In the genomic region with DNA sequence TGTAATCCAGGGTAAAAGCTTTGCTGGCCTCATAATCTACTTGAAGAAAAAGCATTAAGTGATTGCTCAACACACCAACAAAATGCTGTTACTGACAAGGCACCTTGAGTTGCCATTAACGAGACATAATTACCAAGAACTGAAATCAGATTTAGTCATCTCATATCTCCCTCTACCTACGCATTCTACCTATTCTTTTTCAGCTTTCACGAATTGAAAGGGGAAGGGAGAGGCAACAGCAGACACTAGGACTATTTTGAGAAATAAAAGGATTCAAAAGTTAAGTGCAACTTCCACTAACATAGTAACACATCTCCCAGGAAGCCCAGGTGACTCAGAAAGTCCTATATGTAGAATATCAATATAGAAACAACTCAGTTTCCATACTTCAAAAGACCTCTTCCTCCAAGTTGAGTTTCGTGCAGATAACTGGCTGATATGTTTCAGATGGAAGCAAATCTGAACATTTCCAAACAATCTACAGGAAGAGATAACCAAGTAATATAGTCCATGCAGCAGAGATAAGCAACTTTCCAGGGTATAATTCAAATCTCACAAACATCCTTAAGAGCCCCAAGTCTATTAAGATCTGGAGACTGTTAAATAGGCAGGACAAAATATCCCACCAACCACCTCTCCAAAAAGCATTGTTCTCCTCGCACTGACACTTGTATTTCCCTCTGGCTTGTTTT, we compare ENCODE assay signal across 9 cellular contexts. TPM values are rescaled to one million over a fixed set of nuclear protein-coding genes. Genes with fewer than 3 reads are reported as not detected.
DNase-seq lines count a peak whose midpoint lies in the region; ATAC-seq and TF ChIP-seq lines count a peak whose summit lies in the region.
"Had no signal": no experiment of that assay in that cellular context is flagged by ENCODE, and none has a peak within 500 bp of the region (broad histone marks: within the 10 kb centered on the region; RNA-seq: fewer than 3 reads in every experiment).

No MANE protein-coding gene starts in this region.

- H3K4me3 Mint-ChIP-seq in Calu3 (ENCODE audit: low read depth, unreplicated experiment), result peak overlapping the region; percentile 93

- TSS peak; percentile 27 for BruUV-seq in Calu3 (replicated peaks; lab: Mats Ljungman, UMichigan)

- H3K36me3 Mint-ChIP-seq in Calu3 (ENCODE audit: insufficient read depth, unreplicated experiment), result peaks cover 46% of the 10 kb centered on the region

- intact Hi-C loops in Calu3 (cut with micrococcal nuclease; ENCODE audit: unreplicated experiment), result no loop called here

- CTCF ChIA-PET in Calu3 (lab: Charles Lee), result no interaction called here

- H3K4me1 ChIP-seq in Peyer's patch (peaks cover 0 to 12% (median 0%) of the 10 kb centered on the region in 4 donors), iPS-18a (ENCODE audit: control insufficient read depth, low read depth, low read length) (peaks cover 9% of the 10 kb centered on the region), right atrium auricular region (peaks cover 0 to 24% of the 10 kb centered on the region in 2 donors)

- no peaks in the 10 kb centered on the region for H3K27me3 ChIP-seq in Peyer's patch
- peaks cover 28% of the 10 kb centered on the region for H3K27me3 ChIP-seq in iPS-18a (ENCODE audit: control insufficient read depth, insufficient read depth, low read length)
- no peaks in the 10 kb centered on the region for H3K27me3 ChIP-seq in right atrium auricular region

- peak overlapping the region; percentile 44 for H3K27ac Mint-ChIP-seq in Calu3 (ENCODE audit: unreplicated experiment)

- no peak for TF ChIP-seq POLR2A in Peyer's patch (IDR thresholded peaks at IDR 0.05)

- TF ChIP-seq CTCF in Calu3 (IDR thresholded peaks at IDR 0.05; ENCODE audit: unreplicated experiment), result no peak
- no peak for TF ChIP-seq CTCF in Peyer's patch (IDR thresholded peaks at IDR 0.05)
- TF ChIP-seq CTCF in right atrium auricular region (IDR thresholded peaks at IDR 0.05), result no peak

- H3K27me3 Mint-ChIP-seq in Calu3 (ENCODE audit: unreplicated experiment), result no peaks in the 10 kb centered on the region

- no peaks in the 10 kb centered on the region for H3K36me3 ChIP-seq in Peyer's patch
- no peaks in the 10 kb centered on the region for H3K36me3 ChIP-seq in iPS-18a (ENCODE audit: control insufficient read depth, low read depth, low read length)
- H3K36me3 ChIP-seq in right atrium auricular region, result no peaks in the 10 kb centered on the region

- no peak for DNase-seq in Calu3
- no peak for DNase-seq in Peyer's patch
- no peak for DNase-seq in occipital lobe (lab: John Stamatoyannopoulos, UW)
- no peak for DNase-seq in DMS114 treated with DMSO at 0.1 percent for 48 hours (lab: John Stamatoyannopoulos, UW; ENCODE audit: unreplicated experiment)
- DNase-seq in right atrium auricular region (ENCODE audit: low spot score), result no peak
- DNase-seq in NCI-H1694 treated with DMSO at 0.1 percent for 48 hours (lab: John Stamatoyannopoulos, UW), result no peak

- H3K9ac ChIP-seq in iPS-18a (ENCODE audit: low read length), result no peak overlapping the region

- no peaks in the 10 kb centered on the region for H3K9me3 Mint-ChIP-seq in Calu3 (ENCODE audit: low read depth, unreplicated experiment)

- no peaks in the 10 kb centered on the region for H3K9me3 ChIP-seq in Peyer's patch
- H3K9me3 ChIP-seq in iPS-18a (ENCODE audit: control insufficient read depth, low read depth, low read length), result no peaks in the 10 kb centered on the region
- no peaks in the 10 kb centered on the region for H3K9me3 ChIP-seq in right atrium auricular region

- H3K4me3 ChIP-seq in Peyer's patch, result peak overlapping the region in 3 of 4 donors; percentile 54 to 90 (median 88)
- H3K4me3 ChIP-seq in iPS-18a (ENCODE audit: low read length), result peak overlapping the region; percentile 38
- H3K4me3 ChIP-seq in right atrium auricular region, result no peak overlapping the region
- H3K4me3 ChIP-seq: K562 had no signal

- peak overlapping the region in 1 of 4 donors; percentile 97 for H3K27ac ChIP-seq in Peyer's patch
- H3K27ac ChIP-seq in iPS-18a (ENCODE audit: low read length), result no peak overlapping the region
- H3K27ac ChIP-seq in right atrium auricular region, result no peak overlapping the region

- ATAC-seq in GM21529 (IDR thresholded peaks at IDR 0.05; ENCODE audit: unreplicated experiment), result peak; percentile 61
- ATAC-seq: K562 had no signal

- H3K4me1 Mint-ChIP-seq in Calu3 (ENCODE audit: low read depth, unreplicated experiment), result peaks cover 48% of the 10 kb centered on the region

RNA-seq across cellular contexts. Expression of a gene that starts 1.9 kb away (rescaled TPM):
- 53.3 and 74.7 TPM in 2 replicates for total RNA-seq in Calu3 (2022)
- total RNA-seq in Peyer's patch, result 100 to 1,000 TPM in 1 of 4 donors, 10 to 100 TPM in 3; 18.5 to 128 (median 60.5) TPM
- 14.0 TPM for total RNA-seq in occipital lobe
- total RNA-seq in right atrium auricular region, result 1 to 10 TPM; 4.2 to 8.2 TPM

RNA-seq across cellular contexts. Expression of a gene that starts 2.4 kb away (rescaled TPM):
- 7.5 and 11.8 TPM in 2 replicates for total RNA-seq in Calu3 (2022)
- 10 to 100 TPM in 1 of 4 donors, under 1 TPM in 1, not detected in 2; 0.80 to 10.7 TPM for total RNA-seq in Peyer's patch
- 2.8 TPM for total RNA-seq in occipital lobe
- total RNA-seq in right atrium auricular region, result under 1 TPM in 1 of 2 donors, not detected in 1; 0.28 TPM
- total RNA-seq: K562 had no signal

Comparison
In these comparisons a context has a peak if more than half of its experiments do, and no peak if none do; other contexts are left out.
1. H3K4me3 ChIP-seq: peak in Peyer's patch (3 of 4) and iPS-18a (single experiment); none in right atrium auricular region (0 of 2).